Comparison of ENCODE assay signal across 14 cellular contexts in the genomic region with DNA sequence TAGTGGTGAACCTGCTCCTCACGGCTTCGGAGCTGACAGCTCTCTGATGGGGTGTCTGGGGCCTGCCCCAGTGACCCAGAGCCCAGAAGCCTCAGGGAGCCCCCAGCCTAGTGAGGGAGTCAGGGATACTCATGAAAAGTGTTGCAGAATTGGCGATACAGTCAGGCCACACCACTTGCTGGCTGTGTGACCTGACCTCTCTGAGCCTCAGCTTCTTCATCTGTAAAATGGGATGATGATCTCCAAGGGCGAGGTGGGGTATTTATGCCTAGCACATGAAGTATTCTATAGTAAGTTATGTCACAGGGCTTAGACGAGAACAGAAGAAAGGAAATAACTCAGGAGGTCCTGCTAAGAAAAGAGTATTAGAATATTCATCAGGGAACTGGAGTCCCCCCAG. TPM values are rescaled to one million over a fixed set of nuclear protein-coding genes. Genes with fewer than 3 reads are reported as not detected.
DNase-seq lines count a peak whose midpoint lies in the region; ATAC-seq, FAIRE-seq and TF ChIP-seq lines count a peak whose summit lies in the region.
"Had no signal": no experiment of that assay in that cellular context is flagged by ENCODE, and none has a peak within 500 bp of the region (broad histone marks: within the 10 kb centered on the region; RNA-seq: fewer than 3 reads in every experiment).

No MANE protein-coding gene starts in this region.

- in situ Hi-C loops in GM12878 (cut with MboI) = no loop called here

- BruUV-seq in GM12878 (replicated peaks; lab: Mats Ljungman, UMichigan) = no TSS peak

- CTCF ChIA-PET in GM12878 (lab: Yijun Ruan, JAX) = interaction anchor here (1.0 to 2.7 kb wide), 6 partner anchors 13 to 116 kb away, joined by 3 to 20 read pairs (median 6); no protein-coding TSS in a partner anchor

- H3K4me3 Mint-ChIP-seq in T-helper 2 cell treated with Interferon-gamma antibody and Interleukin-4, amounts not matched to agents 5 μg/mL and 100 μg/mL, for 36 hours = peak overlapping the region; percentile 7

- TF ChIP-seq CTCF in GM12878 (IDR thresholded peaks at IDR 0.05 in 2 of 3, conservative IDR thresholded peaks at IDR 0.05 in 1 of 3; ENCODE audit: control insufficient read depth in 2 of 3, extremely low read depth in 1 of 3, insufficient read depth in 1 of 3, low read depth in 3 of 3, low read length in 3 of 3) = no peak
- no peak for TF ChIP-seq CTCF in right lobe of liver (IDR thresholded peaks at IDR 0.05)
- no peak for TF ChIP-seq CTCF in tibial artery (IDR thresholded peaks at IDR 0.05)

- peak overlapping the region; percentile 30; the same call in 1 of the 2 replicates for H3K4me3 ChIP-seq in GM12878
- peak overlapping the region in 2 of 3 donors; percentile 51 to 59 for H3K4me3 ChIP-seq in right lobe of liver
- H3K4me3 ChIP-seq in tibial artery = peak overlapping the region; percentile 87 to 91

- SMC1A ChIA-PET in GM12878 (lab: Charles Lee; ENCODE audit: uncharacterized antibody, unreplicated experiment) = interaction anchor here (1.1 to 5.5 kb wide), 7 partner anchors 14 to 116 kb away, joined by 3 to 52 read pairs (median 18); no protein-coding TSS in a partner anchor

- H3K27ac ChIP-seq in GM12878 (ENCODE audit: control insufficient read depth, insufficient read depth) = no peak overlapping the region
- no peak overlapping the region for H3K27ac ChIP-seq in right lobe of liver
- peak overlapping the region in 1 of 2 donors; percentile 84 for H3K27ac ChIP-seq in tibial artery
- H3K27ac ChIP-seq: neutrophil had no signal

- DNase-seq in T-helper 2 cell treated with Interferon-gamma antibody and Interleukin-4, amounts not matched to agents 5 μg/mL and 100 μg/mL, for 36 hours (ENCODE audit: low spot score) = no peak
- DNase-seq in T-helper 2 cell (no peak), GM12878 (ENCODE audit: low read depth, low spot score) (no peak), right lobe of liver (no peak), tibial artery (no peak), NCI-H2196 treated with DMSO at 0.1 percent for 48 hours (lab: John Stamatoyannopoulos, UW; ENCODE audit: unreplicated experiment) (no peak)
- DNase-seq: activated CD4-positive, alpha-beta T cell treated with anti-CD3 and anti-CD28 coated beads, Interleukin-2, amount 50 U/mL, for 4 hours; GOT3; stimulated activated CD4-positive, alpha-beta T cell treated with anti-CD3 and anti-CD28 coated beads, Interleukin-4, amount 100 ng/mL, for 4 hours had no signal

- intact Hi-C loops in GM12878 (cut with micrococcal nuclease; ENCODE audit: unreplicated experiment) = loop anchor here (5.0 kb wide), 1 partner anchor 92 kb away; the partner anchor contains the start of gene FHAD1
- intact Hi-C loops in right lobe of liver (cut with DNase I) = loop anchor here in 1 of 2 donors (10.0 kb wide), 1 partner anchor 120 kb away; no protein-coding TSS in a partner anchor
- intact Hi-C loops in tibial artery (cut with DNase I; ENCODE audit: low total_unique reads) = loop anchor here (5.0 kb wide), 1 partner anchor 37 kb away; no protein-coding TSS in a partner anchor

- H3K27me3 Mint-ChIP-seq in T-helper 2 cell treated with Interferon-gamma antibody and Interleukin-4, amounts not matched to agents 5 μg/mL and 100 μg/mL, for 36 hours (ENCODE audit: low read depth) = peaks cover 49% of the 10 kb centered on the region

- H4K20me1 ChIP-seq in GM12878 (ENCODE audit: control insufficient read depth, insufficient read depth) = no peaks in the 10 kb centered on the region

- ATAC-seq in GM12878 (no peak), right lobe of liver (no peak), HG02610 (IDR thresholded peaks at IDR 0.05; ENCODE audit: unreplicated experiment) (no peak), GM19395 (IDR thresholded peaks at IDR 0.05; ENCODE audit: unreplicated experiment) (no peak)

- peaks cover 27% of the 10 kb centered on the region for H3K79me2 ChIP-seq in GM12878 (ENCODE audit: control insufficient read depth, insufficient read depth, low read length)

- peaks cover 14% of the 10 kb centered on the region for H3K4me1 Mint-ChIP-seq in T-helper 2 cell treated with Interferon-gamma antibody and Interleukin-4, amounts not matched to agents 5 μg/mL and 100 μg/mL, for 36 hours (ENCODE audit: low read depth)

- no peak for TF ChIP-seq EP300 in GM12878 (IDR thresholded peaks at IDR 0.05; ENCODE audit: borderline replicate concordance in 1 of 2, control insufficient read depth in 1 of 2, low read depth in 2 of 2, low read length in 2 of 2)

- peaks cover 10 to 16% of the 10 kb centered on the region in 2 experiments; a peak in 3 of 4 replicates for H3K27me3 ChIP-seq in GM12878 (replicated peaks in 1 of 2; ENCODE audit: control insufficient read depth in 2 of 2, insufficient read depth in 2 of 2, low read length in 1 of 2)
- peaks cover 0 to 26% of the 10 kb centered on the region in 2 donors for H3K27me3 ChIP-seq in right lobe of liver
- H3K27me3 ChIP-seq in tibial artery = no peaks in the 10 kb centered on the region

- POLR2A ChIA-PET in GM12878 (lab: Charles Lee) = interaction anchor here (1.2 to 2.6 kb wide), 3 partner anchors 13 to 106 kb away, joined by 4 to 12 read pairs (median 10); no protein-coding TSS in a partner anchor

- 65% methylated on average over 5 of the region's 5 CpGs for WGBS in GM12878 (ENCODE audit: insufficient coverage, insufficient replicate concordance, low lambda C conversion rate, missing lambda C conversion rate)
- WGBS in right lobe of liver (ENCODE audit: insufficient coverage, low coverage, low lambda C conversion rate, missing lambda C conversion rate) = 92% methylated on average over 5 of the region's 5 CpGs

- RAD21 ChIA-PET in GM12878 (lab: Charles Lee; ENCODE audit: unreplicated experiment) = interaction anchor here (1.0 to 6.1 kb wide), 8 partner anchors 10 to 117 kb away, joined by 3 to 49 read pairs (median 7); partner anchors contain the start of gene FHAD1

- no peak overlapping the region for H3K27ac Mint-ChIP-seq in T-helper 2 cell treated with Interferon-gamma antibody and Interleukin-4, amounts not matched to agents 5 μg/mL and 100 μg/mL, for 36 hours

- H3K9ac ChIP-seq in GM12878 (ENCODE audit: control insufficient read depth, insufficient read depth, low read length) = peak overlapping the region; percentile 21; the same call in 1 of the 2 replicates

- no peak overlapping the region for H2AFZ ChIP-seq in GM12878 (ENCODE audit: control insufficient read depth, low read depth, low read length)

- H3K36me3 ChIP-seq in GM12878 (ENCODE audit: control insufficient read depth in 2 of 2, insufficient read depth in 2 of 2, low read length in 1 of 2) (no peaks in the 10 kb centered on the region; a peak in 1 of 4 replicates), right lobe of liver (no peaks in the 10 kb centered on the region), tibial artery (no peaks in the 10 kb centered on the region)
- H3K36me3 ChIP-seq: neutrophil had no signal

- H3K36me3 Mint-ChIP-seq in T-helper 2 cell treated with Interferon-gamma antibody and Interleukin-4, amounts not matched to agents 5 μg/mL and 100 μg/mL, for 36 hours (ENCODE audit: low read depth) = no peaks in the 10 kb centered on the region

- FAIRE-seq in GM12878 (lab: Jason Lieb, UNC) = no peak
- FAIRE-seq: A204.1, endometrium had no signal

- no peak for TF ChIP-seq POLR2A in GM12878 (IDR thresholded peaks at IDR 0.05; ENCODE audit: low read depth, low read length)
- TF ChIP-seq POLR2A in right lobe of liver (IDR thresholded peaks at IDR 0.05) = no peak

- H3K4me2 ChIP-seq in GM12878 (ENCODE audit: control insufficient read depth, insufficient read depth) = peak overlapping the region; percentile 94

- TF ChIP-seq RAD21 in GM12878 (IDR thresholded peaks at IDR 0.05; ENCODE audit: insufficient read depth, low read depth, low read length) = no peak

- H3K9me3 ChIP-seq in GM12878 (replicated peaks; ENCODE audit: control insufficient read depth, insufficient read depth, low read length) = no peaks in the 10 kb centered on the region; the same call in 2 of the 3 replicates
- H3K9me3 ChIP-seq in right lobe of liver = no peaks in the 10 kb centered on the region
- H3K9me3 ChIP-seq in tibial artery = no peaks in the 10 kb centered on the region
- H3K9me3 ChIP-seq: neutrophil had no signal

- peaks cover 29% of the 10 kb centered on the region for H3K4me1 ChIP-seq in GM12878 (ENCODE audit: control insufficient read depth, insufficient read depth, low read length)
- H3K4me1 ChIP-seq in right lobe of liver = peaks cover 0 to 19% (median 3%) of the 10 kb centered on the region in 4 donors
- H3K4me1 ChIP-seq in tibial artery = peaks cover 0 to 50% (median 20%) of the 10 kb centered on the region in 4 donors

- no peaks in the 10 kb centered on the region for H3K9me3 Mint-ChIP-seq in T-helper 2 cell treated with Interferon-gamma antibody and Interleukin-4, amounts not matched to agents 5 μg/mL and 100 μg/mL, for 36 hours

TF ChIP-seq in GM12878, 131 proteins besides CTCF, POLR2A, EP300 and RAD21 (continues in another document):
- 0 out of 2 replicates have a peak, but pooled peaks have one; percentile 21 for TF ChIP-seq ZNF217 (IDR thresholded peaks at IDR 0.05)
- no peak for TF ChIP-seq ZNF207 (IDR thresholded peaks at IDR 0.05; ENCODE audit: borderline replicate concordance)
- TF ChIP-seq, protein P1, sequence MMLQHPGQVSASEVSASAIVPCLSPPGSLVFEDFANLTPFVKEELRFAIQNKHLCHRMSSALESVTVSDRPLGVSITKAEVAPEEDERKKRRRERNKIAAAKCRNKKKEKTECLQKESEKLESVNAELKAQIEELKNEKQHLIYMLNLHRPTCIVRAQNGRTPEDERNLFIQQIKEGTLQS (IDR thresholded peaks at IDR 0.05; ENCODE audit: borderline replicate concordance, extremely low read depth, low read depth, low read length) = no peak
- no peak for TF ChIP-seq NRF1 (conservative IDR thresholded peaks at IDR 0.05; ENCODE audit: low read depth, low read length)

RNA-seq across cellular contexts. Expression of gene TMEM51, which starts 1.6 kb away (rescaled TPM):
- 5.5 and 5.8 TPM in 2 replicates for total RNA-seq in GM12878 (2013; cell fraction: nucleolus; rRNA removed)
- total RNA-seq in GM12878 (2014; rRNA removed) = 3.0 and 3.2 TPM in 2 replicates
- total RNA-seq in GM12878 (2014; rRNA removed; fragmentation: Illumina TruSeq; extraction: Trizol) = 1.7 and 2.0 TPM in 2 replicates
- 4.2 TPM in 2 replicates for total RNA-seq in GM12878 (2021)
- 1.9 TPM for polyA plus RNA-seq in GM12878 (2011; ENCODE audit: low read depth)
- 2.1 and 3.2 TPM in 2 replicates for polyA plus RNA-seq in GM12878 (2011; rRNA removed)
- 3.2 TPM in 2 replicates for polyA plus RNA-seq in GM12878 (2011; cell fraction: cytosol; rRNA removed)
- 2.3 and 2.7 TPM in 2 replicates for polyA plus RNA-seq in GM12878 (2011; cell fraction: nucleus; rRNA removed)
- 2.9 and 4.9 TPM in 2 replicates for polyA plus RNA-seq in GM12878 (2012)
- polyA plus RNA-seq in GM12878 (2014; fragmentation: Illumina TruSeq; extraction: Trizol) = 1.7 and 3.2 TPM in 2 replicates
- under 1 TPM; 0.55 to 0.93 TPM for polyA plus RNA-seq in GM12878 (2014; fragmentation: Nextera tagmentation; extraction: Ambion mirVana)
- polyA plus RNA-seq in GM12878 (2014; rRNA removed) = 3.9 and 4.8 TPM in 2 replicates
- 1 to 10 TPM; 2.2 to 3.6 TPM for polyA plus RNA-seq in GM12878 (2016; fragmentation: Nextera tagmentation; extraction: Ambion mirVana)
- 1.5 and 2.5 TPM in 2 replicates for polyA minus RNA-seq in GM12878 (2011; rRNA and poly(A)+ RNA removed)
- 0.67 and 0.94 TPM in 2 replicates for polyA minus RNA-seq in GM12878 (2011; cell fraction: cytosol; rRNA and poly(A)+ RNA removed)
- polyA minus RNA-seq in GM12878 (2011; cell fraction: nucleus; rRNA and poly(A)+ RNA removed) = 0.67 and 1.1 TPM in 2 replicates
- total RNA-seq in right lobe of liver = 1 to 10 TPM; 1.3 to 5.4 (median 1.9) TPM

Comparison
In these comparisons a context has a peak if more than half of its experiments do, and no peak if none do; other contexts are left out.
1. H3K4me3 ChIP-seq: peak in every context shown above with its lines; median percentile 89 in tibial artery; 55 in right lobe of liver; 30 in GM12878.